In genomic region chr1:21974699-21975098, GRCh38 we compare ENCODE assay signal across 14 cellular contexts. TPM values are rescaled to one million over a fixed set of nuclear protein-coding genes. Genes with fewer than 3 reads are reported as not detected.
DNase-seq lines count a peak whose midpoint lies in the region; ATAC-seq and TF ChIP-seq lines count a peak whose summit lies in the region.
"Not testable (repeated sequence)": the region's sequence is repeated elsewhere in the genome, so short reads cannot be mapped to it uniquely, and the experiment has no call there.
"Had no signal": no experiment of that assay in that cellular context is flagged by ENCODE, and none has a peak within 500 bp of the region (broad histone marks: within the 10 kb centered on the region; RNA-seq: fewer than 3 reads in every experiment).

No MANE protein-coding gene starts in this region.

- not testable (repeated sequence) for H3K36me3 ChIP-seq in left lung

- H3K27ac Mint-ChIP-seq in progenitor cell of endocrine pancreas, result peak overlapping the region; percentile 95

- H3K9me3 Mint-ChIP-seq in progenitor cell of endocrine pancreas (ENCODE audit: low read depth), result not testable (repeated sequence)

- H3K27me3 ChIP-seq in foreskin keratinocyte, left lung: not testable (repeated sequence)

- H3K4me3 Mint-ChIP-seq in progenitor cell of endocrine pancreas (ENCODE audit: low read depth), result not testable (repeated sequence)

- not testable (repeated sequence) for H3K36me3 Mint-ChIP-seq in progenitor cell of endocrine pancreas (ENCODE audit: insufficient read depth)

- peak; percentile 29 for DNase-seq in DMS153 treated with DMSO at 0.1 percent for 48 hours (lab: John Stamatoyannopoulos, UW; ENCODE audit: unreplicated experiment)
- DNase-seq in NCI-H187 (lab: John Stamatoyannopoulos, UW), result peak; percentile 58 to 63
- peak; percentile 91 for DNase-seq in NCI-H69 (lab: John Stamatoyannopoulos, UW)
- DNase-seq in amniotic epithelial cell (ENCODE audit: low read depth), result peak; percentile 33
- peak; percentile 84 to 91 for DNase-seq in foreskin keratinocyte
- peak in 1 of 2 donors; percentile 40 for DNase-seq in left lung
- not testable (repeated sequence) for DNase-seq in progenitor cell of endocrine pancreas (ENCODE audit: low spot score, unreplicated experiment)

- H3K9me3 ChIP-seq in left lung, result not testable (repeated sequence)

- not testable (repeated sequence) for H3K4me3 ChIP-seq in left lung

- H3K27ac ChIP-seq in foreskin keratinocyte, left lung: not testable (repeated sequence)

- ATAC-seq in foreskin keratinocyte (peak; percentile 84), left lung (peak; percentile 95)

- not testable (repeated sequence) for H3K4me1 ChIP-seq in foreskin keratinocyte, left lung

- peaks cover 22% of the 10 kb centered on the region for H3K4me1 Mint-ChIP-seq in progenitor cell of endocrine pancreas (ENCODE audit: low read depth)

- not testable (repeated sequence) for TF ChIP-seq CTCF in foreskin keratinocyte (conservative IDR thresholded peaks at IDR 0.05); left lung (IDR thresholded peaks at IDR 0.05); progenitor cell of endocrine pancreas (IDR thresholded peaks at IDR 0.05; ENCODE audit: unreplicated experiment)

- H3K27me3 Mint-ChIP-seq in progenitor cell of endocrine pancreas, result not testable (repeated sequence)

- intact Hi-C loops in left lung (cut with DNase I), result not testable (repeated sequence)

RNA-seq across cellular contexts. Expression of gene CELA3B, which starts 2.1 kb away (rescaled TPM):
- not detected in 2 replicates for total RNA-seq in foreskin keratinocyte
- not detected in 2 replicates for polyA plus RNA-seq in foreskin keratinocyte
- total RNA-seq in left lung, result not detected
- total RNA-seq in progenitor cell of endocrine pancreas, result 0.58 TPM in 1 of 2 replicates, not detected in the other
- total RNA-seq: activated CD8-positive, alpha-beta T cell treated with anti-CD3 and anti-CD28 coated beads for 36 hours; cardiac muscle cell; dorsolateral prefrontal cortex; epithelial cell of proximal tubule; vagina had no signal
- polyA plus RNA-seq: AG04450, cardiac muscle cell, GM12878 had no signal

RNA-seq across cellular contexts. Expression of gene CELA3A, which starts 26.8 kb away (rescaled TPM):
- total RNA-seq in foreskin keratinocyte (not detected in 2 replicates), left lung (not detected), progenitor cell of endocrine pancreas (1.5 and 3.1 TPM in 2 replicates)
- not detected in 2 replicates for polyA plus RNA-seq in foreskin keratinocyte
- total RNA-seq: activated CD8-positive, alpha-beta T cell treated with anti-CD3 and anti-CD28 coated beads for 36 hours; cardiac muscle cell; dorsolateral prefrontal cortex; epithelial cell of proximal tubule; vagina had no signal
- polyA plus RNA-seq: AG04450, cardiac muscle cell, GM12878 had no signal

RNA-seq across cellular contexts. Expression of gene HSPG2, which starts 37.6 kb away (rescaled TPM):
- total RNA-seq in foreskin keratinocyte (44.6 and 57.5 TPM in 2 replicates), left lung (100 to 1,000 TPM; 324 to 434 TPM), progenitor cell of endocrine pancreas (656 and 657 TPM in 2 replicates)
- 36.2 and 44.7 TPM in 2 replicates for polyA plus RNA-seq in foreskin keratinocyte
